Comparison of ENCODE assay signal across 12 cellular contexts in genomic region chr10:5904227-5904626, GRCh38. TPM values are rescaled to one million over a fixed set of nuclear protein-coding genes. Genes with fewer than 3 reads are reported as not detected.
DNase-seq lines count a peak whose midpoint lies in the region; ATAC-seq lines count a peak whose summit lies in the region.
"Had no signal": no experiment of that assay in that cellular context is flagged by ENCODE, and none has a peak within 500 bp of the region (broad histone marks: within the 10 kb centered on the region; RNA-seq: fewer than 3 reads in every experiment).

No MANE protein-coding gene starts in this region.

- ATAC-seq in Right ventricle myocardium inferior, result peak; percentile 53
- ATAC-seq in HG02642 (IDR thresholded peaks at IDR 0.05; ENCODE audit: poor library complexity, unreplicated experiment), result peak; percentile 86
- ATAC-seq in HG03575 (IDR thresholded peaks at IDR 0.05; ENCODE audit: extremely low read depth, insufficient number of reproducible peaks, low FRiP score, unreplicated experiment), result peak; percentile 80

- no peak for DNase-seq in Right ventricle myocardium inferior (ENCODE audit: missing footprints)
- DNase-seq in cardiac septum (ENCODE audit: low spot score), result no peak
- DNase-seq in DMS53 (lab: John Stamatoyannopoulos, UW), result no peak
- no peak for DNase-seq in NCI-H526 (lab: John Stamatoyannopoulos, UW)
- no peak for DNase-seq in EL
- no peak for DNase-seq in C1 segment of cervical spinal cord (lab: John Stamatoyannopoulos, UW)
- DNase-seq: esophagus squamous epithelium; GM23248; NCI-H146; stimulated activated CD4-positive, alpha-beta T cell treated with anti-CD3 and anti-CD28 coated beads, Interleukin-4, amount 100 ng/mL, for 1 hour had no signal

- intact Hi-C loops in Right ventricle myocardium inferior (cut with DNase I) (no loop called here), cardiac septum (cut with DNase I) (no loop called here)

RNA-seq across cellular contexts. Expression of gene FBH1, which starts 14.2 kb away (rescaled TPM):
- total RNA-seq in Right ventricle myocardium inferior, result 78.1 TPM
- 73.8 TPM for total RNA-seq in cardiac septum

RNA-seq across cellular contexts. Expression of gene ANKRD16, which starts 14.5 kb away (rescaled TPM):
- total RNA-seq in Right ventricle myocardium inferior, result 2.5 TPM
- total RNA-seq in cardiac septum, result 3.9 TPM
